In the genomic region with DNA sequence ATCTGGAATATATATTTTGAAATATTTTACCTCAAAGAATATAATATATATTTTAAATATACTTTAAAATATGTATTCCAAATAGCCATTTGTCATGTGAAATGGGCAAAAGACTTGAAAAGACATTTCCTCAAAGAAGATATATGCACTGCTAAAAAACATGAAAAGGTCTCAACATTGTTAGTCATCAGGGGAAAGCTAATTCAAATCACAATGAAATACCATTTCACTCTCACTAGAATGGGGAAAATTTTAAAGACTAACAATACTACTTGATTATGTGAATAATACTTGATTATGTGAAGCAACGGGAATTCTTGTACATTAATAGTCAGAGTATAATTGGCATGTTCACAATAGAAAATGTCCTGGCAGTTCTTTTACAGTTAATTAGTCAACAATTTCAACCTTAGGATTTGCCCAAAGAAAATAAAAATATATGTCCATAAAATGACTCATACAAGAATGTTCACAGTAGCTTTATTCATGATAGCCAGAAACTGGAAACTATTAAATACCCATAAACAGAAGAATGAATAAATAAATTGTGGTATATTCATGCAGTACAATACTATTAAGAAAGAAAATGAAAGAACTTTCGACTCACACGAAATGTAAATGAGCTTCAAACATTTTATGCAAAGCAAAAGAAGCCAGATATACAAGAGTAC, we compare ENCODE assay signal across 2 cellular contexts.
TF ChIP-seq lines count a peak whose summit lies in the region.

No MANE protein-coding gene starts in this region.

TF ChIP-seq in HEK293, 187 proteins besides CTCF, POLR2A, EP300 and RAD21:
- TF ChIP-seq MEIS1 (CRISPR knock-in tag; IDR thresholded peaks at IDR 0.05; ENCODE audit: borderline replicate concordance) = no peak
- TF ChIP-seq FEZF1 (tag by site-specific recombination; IDR thresholded peaks at IDR 0.05) = no peak
- TF ChIP-seq ZNF596 (tag by site-specific recombination; IDR thresholded peaks at IDR 0.05) = no peak
- TF ChIP-seq ZNF121 (tag by site-specific recombination; IDR thresholded peaks at IDR 0.05) = no peak
- TF ChIP-seq ZNF776 (tag by site-specific recombination; IDR thresholded peaks at IDR 0.05; ENCODE audit: borderline replicate concordance) = no peak
- TF ChIP-seq GFI1B (tag by site-specific recombination; IDR thresholded peaks at IDR 0.05) = no peak
- TF ChIP-seq PRDM1 (tag by site-specific recombination; IDR thresholded peaks at IDR 0.05) = peak; percentile 36; the same call in 1 of the 2 replicates
- no peak for TF ChIP-seq ZNF202 (tag by site-specific recombination; IDR thresholded peaks at IDR 0.05; ENCODE audit: borderline replicate concordance)
- TF ChIP-seq HOXA7 (CRISPR knock-in tag; IDR thresholded peaks at IDR 0.05; ENCODE audit: borderline replicate concordance) = no peak
- TF ChIP-seq ZNF16 (tag by site-specific recombination; IDR thresholded peaks at IDR 0.05; ENCODE audit: low read depth) = no peak
- TF ChIP-seq ZNF660 (tag by site-specific recombination; IDR thresholded peaks at IDR 0.05) = peak; percentile 71
- no peak for TF ChIP-seq ZNF175 (tag by site-specific recombination; IDR thresholded peaks at IDR 0.05)
- no peak for TF ChIP-seq EGR2 (tag by site-specific recombination; IDR thresholded peaks at IDR 0.05; ENCODE audit: low read depth)
- no peak for TF ChIP-seq ZNF2 (tag by site-specific recombination; IDR thresholded peaks at IDR 0.05)
- no peak for TF ChIP-seq ZNF416 (tag by site-specific recombination; IDR thresholded peaks at IDR 0.05)

TF ChIP-seq in HepG2, 621 proteins besides CTCF, POLR2A, EP300 and RAD21:
- TF ChIP-seq HDAC1 (CRISPR knock-in tag; IDR thresholded peaks at IDR 0.05) (no peak), CEBPG (CRISPR knock-in tag; IDR thresholded peaks at IDR 0.05) (no peak), TBP (CRISPR knock-in tag; IDR thresholded peaks at IDR 0.05) (no peak), GATAD2A (CRISPR knock-in tag; IDR thresholded peaks at IDR 0.05) (no peak)
